ENCODE assay signal across 12 cellular contexts in genomic region chr7:5228066-5228465, GRCh38.
"Had no signal": no experiment of that assay in that cellular context is flagged by ENCODE, and none has a peak within 500 bp of the region (broad histone marks: within the 10 kb centered on the region; RNA-seq: fewer than 3 reads in every experiment).

No MANE protein-coding gene starts in this region.

- H3K27ac ChIP-seq: heart left ventricle, pancreas, prostate gland had no signal

- DNase-seq: effector memory CD4-positive, alpha-beta T cell; islet precursor cell; naive thymus-derived CD8-positive, alpha-beta T cell; stimulated activated CD4-positive, alpha-beta T cell treated with anti-CD3 and anti-CD28 coated beads, Interleukin-2, amount 100 ng/mL, for 24 hours; stimulated activated naive CD4-positive, alpha-beta T cell treated with Interleukin-2 at 50 U/mL for 16 hours; trophoblast cell had no signal

- H3K4me3 Mint-ChIP-seq: naive thymus-derived CD8-positive, alpha-beta T cell had no signal

- H3K27me3 Mint-ChIP-seq: naive thymus-derived CD8-positive, alpha-beta T cell had no signal

- H3K4me1 ChIP-seq: pancreas had no signal

- ATAC-seq: esophagus mucosa; heart left ventricle; mucosa of descending colon; naive thymus-derived CD8-positive, alpha-beta T cell; pancreas; sciatic nerve had no signal

- H3K9me3 Mint-ChIP-seq: naive thymus-derived CD8-positive, alpha-beta T cell had no signal

- H3K4me3 ChIP-seq: heart left ventricle, mucosa of descending colon, pancreas, prostate gland had no signal

- H3K27me3 ChIP-seq: heart left ventricle, pancreas had no signal

- H3K9me3 ChIP-seq: heart left ventricle, mucosa of descending colon, pancreas, prostate gland had no signal
